In genomic region chr10:132413226-132414205, GRCh38 we compare ENCODE assay signal across 15 cellular contexts. TPM values are rescaled to one million over a fixed set of nuclear protein-coding genes. Genes with fewer than 3 reads are reported as not detected.
A peak's percentile ranks its signal among the peaks of the same experiment; 100 is the strongest.
DNase-seq lines count a peak whose midpoint lies in the region; ATAC-seq, FAIRE-seq and TF ChIP-seq lines count a peak whose summit lies in the region.
"Had no signal": no experiment of that assay in that cellular context is flagged by ENCODE, and none has a peak within 500 bp of the region (broad histone marks: within the 10 kb centered on the region; RNA-seq: fewer than 3 reads in every experiment).

No MANE protein-coding gene starts in this region.

- no peaks in the 10 kb centered on the region for H3K9me3 ChIP-seq in Caco-2
- no peaks in the 10 kb centered on the region for H3K9me3 ChIP-seq in body of pancreas
- no peaks in the 10 kb centered on the region for H3K9me3 ChIP-seq in kidney (ENCODE audit: control insufficient read depth in 1 of 2, low read length in 2 of 2)
- H3K9me3 ChIP-seq in psoas muscle, result no peaks in the 10 kb centered on the region

- peak overlapping the region; percentile 98 to 99 (median 98) for H3K27ac ChIP-seq in body of pancreas
- peak overlapping the region; percentile 59 to 60 for H3K27ac ChIP-seq in kidney (ENCODE audit: low read depth in 2 of 2, low read length in 2 of 2)
- peak overlapping the region; percentile 76 for H3K27ac ChIP-seq in psoas muscle

- POLR2A ChIA-PET in Caco-2 (lab: Charles Lee), result no interaction called here

- no TSS peak for BruUV-seq in Caco-2 (replicated peaks; lab: Mats Ljungman, UMichigan)

- no peak for FAIRE-seq in kidney (lab: Jason Lieb, UNC)

- H3K27ac Mint-ChIP-seq in Caco-2 (ENCODE audit: unreplicated experiment), result peak overlapping the region; percentile 33

- DNase-seq in Caco-2, result no peak
- peak in 1 of 4 donors; percentile 33 for DNase-seq in body of pancreas
- DNase-seq in kidney, result peak; percentile 80
- DNase-seq in psoas muscle, result no peak
- no peak for DNase-seq in CD1c-positive myeloid dendritic cell (ENCODE audit: extremely low spot score)
- DNase-seq in RPMI8226, result no peak
- DNase-seq: activated CD4-positive, alpha-beta T cell treated with anti-CD3 and anti-CD28 coated beads, Interleukin-2, amount 50 U/mL, for 4 hours; activated gamma-delta T cell; GOT3; NCI-H345; PC-3; stimulated activated CD8-positive, alpha-beta memory T cell treated with anti-CD3 and anti-CD28 coated beads, Interleukin-4, amount 100 ng/mL, for 48 hours had no signal

- H3K36me3 ChIP-seq in Caco-2 (ENCODE audit: control insufficient read depth, insufficient read depth, low read length) (peaks cover 1% of the 10 kb centered on the region; the same call in 1 of the 2 replicates), body of pancreas (replicated peaks in 1 of 2; ENCODE audit: insufficient read depth in 1 of 2, low read depth in 2 of 2) (no peaks in the 10 kb centered on the region), kidney (ENCODE audit: control insufficient read depth in 1 of 2, insufficient read depth in 2 of 2, low read length in 2 of 2) (peaks cover 0 to 2% of the 10 kb centered on the region in 2 donors), psoas muscle (ENCODE audit: insufficient read depth in 1 of 2, low read depth in 1 of 2) (no peaks in the 10 kb centered on the region)

- no peaks in the 10 kb centered on the region for H3K9me3 Mint-ChIP-seq in Caco-2 (ENCODE audit: unreplicated experiment)
- H3K9me3 Mint-ChIP-seq: neural crest cell had no signal

- no peak overlapping the region for H3K4me3 Mint-ChIP-seq in Caco-2 (ENCODE audit: unreplicated experiment)
- H3K4me3 Mint-ChIP-seq: neural crest cell had no signal

- ATAC-seq in body of pancreas, result no peak
- ATAC-seq in psoas muscle, result peak in 3 of 4 donors; percentile 11 to 31 (median 23)
- ATAC-seq in HG03159 (IDR thresholded peaks at IDR 0.05; ENCODE audit: unreplicated experiment), result no peak
- no peak for ATAC-seq in HG02610 (IDR thresholded peaks at IDR 0.05; ENCODE audit: unreplicated experiment)
- ATAC-seq: PC-3 had no signal

- H3K4me3 ChIP-seq in Caco-2 (ENCODE audit: low read depth, low read length), result no peak overlapping the region
- H3K4me3 ChIP-seq in body of pancreas, result no peak overlapping the region
- H3K4me3 ChIP-seq in kidney (ENCODE audit: low read length in 2 of 2), result no peak overlapping the region
- H3K4me3 ChIP-seq in psoas muscle, result no peak overlapping the region

- CTCF ChIA-PET in Caco-2 (lab: Charles Lee), result no interaction called here

- TF ChIP-seq CTCF in Caco-2 (IDR thresholded peaks at IDR 0.05; ENCODE audit: insufficient read depth in 1 of 2, low read depth in 1 of 2, low read length in 1 of 2, severe bottlenecking in 1 of 2, unreplicated experiment in 1 of 2) (no peak), body of pancreas (IDR thresholded peaks at IDR 0.05) (no peak), kidney (IDR thresholded peaks at IDR 0.05; ENCODE audit: borderline replicate concordance, extremely low read depth, insufficient read depth) (no peak), psoas muscle (IDR thresholded peaks at IDR 0.05) (no peak)

- peaks cover 13% of the 10 kb centered on the region for H3K36me3 Mint-ChIP-seq in Caco-2 (ENCODE audit: insufficient read depth, unreplicated experiment)

- peaks cover 27% of the 10 kb centered on the region for H3K4me1 ChIP-seq in Caco-2
- H3K4me1 ChIP-seq in body of pancreas, result peaks cover 92% of the 10 kb centered on the region
- H3K4me1 ChIP-seq in kidney (ENCODE audit: control insufficient read depth in 1 of 2, insufficient read depth in 1 of 2, low read depth in 1 of 2, low read length in 2 of 2), result peaks cover 28 to 71% of the 10 kb centered on the region in 2 donors
- H3K4me1 ChIP-seq in psoas muscle, result peaks cover 50% of the 10 kb centered on the region

- peak overlapping the region in 1 of 2 donors; percentile 22 for H3K9ac ChIP-seq in kidney (ENCODE audit: low read length in 2 of 2)

- intact Hi-C loops in Caco-2 (cut with micrococcal nuclease; ENCODE audit: unreplicated experiment) (no loop called here), body of pancreas (cut with DNase I) (no loop called here), kidney (cut with DNase I) (no loop called here), psoas muscle (cut with DNase I) (no loop called here)

- H3K27me3 ChIP-seq in Caco-2 (replicated peaks; ENCODE audit: control insufficient read depth, insufficient read depth, low read length) (no peaks in the 10 kb centered on the region), body of pancreas (no peaks in the 10 kb centered on the region), psoas muscle (ENCODE audit: insufficient read depth in 3 of 3, low read length in 2 of 3) (no peaks in the 10 kb centered on the region)

- H3K4me1 Mint-ChIP-seq in Caco-2 (ENCODE audit: low read depth, unreplicated experiment), result peaks cover 28% of the 10 kb centered on the region

- WGBS in body of pancreas, 2 donors, result 70 to 71% methylated on average over 29 to 31 of the region's 32 CpGs
- 87 to 90% (median 88%) methylated on average over 32 of the region's 32 CpGs for WGBS in psoas muscle, 3 donors

- no peak for TF ChIP-seq POLR2A in body of pancreas (IDR thresholded peaks at IDR 0.05)

- H3K27me3 Mint-ChIP-seq in Caco-2 (ENCODE audit: insufficient read depth, unreplicated experiment), result no peaks in the 10 kb centered on the region

RNA-seq across cellular contexts. Expression of gene PWWP2B, which starts 16.5 kb away (rescaled TPM):
- total RNA-seq in Caco-2 (2022), result 17.8 and 19.3 TPM in 2 replicates
- 10 to 100 TPM; 31.9 to 46.5 TPM for total RNA-seq in body of pancreas
- 24.3 TPM for total RNA-seq in kidney
- 12.9 TPM for polyA plus RNA-seq in kidney (ENCODE audit: insufficient read depth, low read depth, low replicate concordance)
- total RNA-seq in psoas muscle, result 10 to 100 TPM; 14.5 to 25.0 (median 21.9) TPM
- 10 to 100 TPM; 18.6 to 35.2 (median 23.4) TPM for polyA plus RNA-seq in psoas muscle

Comparison
In these comparisons a context has a peak if more than half of its experiments do, and no peak if none do; other contexts are left out.
1. ATAC-seq: peak in psoas muscle (3 of 4); none in body of pancreas (single experiment), HG03159 (single experiment) and HG02610 (single experiment).
2. Peak in every context shown above with its lines, with median percentiles within 50 percentile points of each other: H3K27ac ChIP-seq.